In genomic region chr3:70753572-70753971, GRCh38 we compare ENCODE assay signal across 22 cellular contexts.
DNase-seq lines count a peak whose midpoint lies in the region; FAIRE-seq and TF ChIP-seq lines count a peak whose summit lies in the region.
"Had no signal": no experiment of that assay in that cellular context is flagged by ENCODE, and none has a peak within 500 bp of the region (broad histone marks: within the 10 kb centered on the region; RNA-seq: fewer than 3 reads in every experiment).

No MANE protein-coding gene starts in this region.

- H3K79me2 ChIP-seq in mesendoderm (ENCODE audit: control insufficient read depth, insufficient read depth, low read length) = no peaks in the 10 kb centered on the region
- H3K79me2 ChIP-seq: parathyroid adenoma had no signal

- DNase-seq in DMS53 (lab: John Stamatoyannopoulos, UW) (peak; percentile 8), DMS53 treated with DMSO at 0.1 percent for 48 hours (lab: John Stamatoyannopoulos, UW; ENCODE audit: unreplicated experiment) (no peak), NB4 (ENCODE audit: low read depth) (peak; percentile 1), choroid plexus epithelial cell (ENCODE audit: low read depth) (no peak), mesendoderm (peak; percentile 27), NCI-H524 treated with DMSO at 0.1 percent for 48 hours (lab: John Stamatoyannopoulos, UW) (no peak), H54 (ENCODE audit: insufficient read length, low spot score) (no peak)
- DNase-seq in stimulated activated CD4-positive, alpha-beta T cell treated with anti-CD3 and anti-CD28 coated beads, Interleukin-2, amount 100 ng/mL, for 24 hours = no peak
- DNase-seq: 8988T; activated CD4-positive, alpha-beta T cell treated with anti-CD3 and anti-CD28 coated beads for 1 hour; activated naive CD8-positive, alpha-beta T cell treated with anti-CD3 and anti-CD28 coated beads, Interleukin-2, amount 10 ng/mL, durations not matched to agents 7 days and 5 days; C1 segment of cervical spinal cord; DMS 273 treated with DMSO at 0.1 percent for 48 hours; KG1; left cardiac atrium; natural killer cell; NCI-H1092 treated with DMSO at 0.1 percent for 48 hours; NCI-H2171; trophoblast cell had no signal

- TF ChIP-seq POLR2A in NB4 (IDR thresholded peaks at IDR 0.05; ENCODE audit: extremely low read depth, insufficient read length) (no peak), H54 (IDR thresholded peaks at IDR 0.05; ENCODE audit: low read depth, low read length) (no peak)

- FAIRE-seq in H54 (lab: Jason Lieb, UNC) = no peak
- FAIRE-seq: frontal cortex had no signal

- H3K4me1 ChIP-seq in mesendoderm (ENCODE audit: control insufficient read depth, low read depth, low read length) = no peaks in the 10 kb centered on the region
- H3K4me1 ChIP-seq: parathyroid adenoma had no signal

- no peak overlapping the region for H3K27ac ChIP-seq in mesendoderm (ENCODE audit: low read depth, low read length)
- H3K27ac ChIP-seq: parathyroid adenoma, SK-N-MC had no signal

- no peak overlapping the region for H2BK120ac ChIP-seq in mesendoderm (ENCODE audit: low read depth, low read length)

- H3K56ac ChIP-seq in mesendoderm (ENCODE audit: low read length) = no peak overlapping the region

- H3K9ac ChIP-seq in mesendoderm (ENCODE audit: low read length) = no peak overlapping the region
- H3K9ac ChIP-seq: parathyroid adenoma had no signal

- H2AK5ac ChIP-seq in mesendoderm (ENCODE audit: low read length) = no peak overlapping the region

- H3K79me1 ChIP-seq in mesendoderm (ENCODE audit: low read length) = no peaks in the 10 kb centered on the region

- H4K8ac ChIP-seq in mesendoderm (ENCODE audit: low read depth, low read length) = no peak overlapping the region

- no peak overlapping the region for H4K5ac ChIP-seq in mesendoderm (ENCODE audit: low read length)

- no peaks in the 10 kb centered on the region for H3K27me3 ChIP-seq in mesendoderm (ENCODE audit: insufficient read depth, low read length, poor library complexity)

- no peak overlapping the region for H2BK15ac ChIP-seq in mesendoderm (replicated peaks; ENCODE audit: low read depth)

- H3K36me3 ChIP-seq in mesendoderm (ENCODE audit: control insufficient read depth, insufficient read depth, low read length) = no peaks in the 10 kb centered on the region

- WGBS in mesendoderm (ENCODE audit: extremely low coverage, insufficient coverage, low lambda C conversion rate) = no CpG with 5 or more reads among the region's 3 CpGs

- no peak overlapping the region for H3K4me2 ChIP-seq in mesendoderm (ENCODE audit: low read length)

- H3K4me3 ChIP-seq in NB4 (ENCODE audit: low read depth, low read length) = no peak overlapping the region
- H3K4me3 ChIP-seq in choroid plexus epithelial cell (ENCODE audit: low read depth, low read length) = no peak overlapping the region
- no peak overlapping the region for H3K4me3 ChIP-seq in mesendoderm (ENCODE audit: low read length)
- H3K4me3 ChIP-seq: SK-N-MC had no signal

- H3K23ac ChIP-seq in mesendoderm (ENCODE audit: low read length) = no peak overlapping the region

- no peak overlapping the region for H2BK5ac ChIP-seq in mesendoderm (ENCODE audit: low read length)

- H3K18ac ChIP-seq in mesendoderm (ENCODE audit: low read length) = no peak overlapping the region

- TF ChIP-seq CTCF in NB4 (IDR thresholded peaks at IDR 0.05; ENCODE audit: low read depth, low read length) (no peak), choroid plexus epithelial cell (conservative IDR thresholded peaks at IDR 0.05; ENCODE audit: low read depth, low read length) (peak; percentile 51)

- H3K4ac ChIP-seq in mesendoderm (ENCODE audit: low read depth, low read length) = no peak overlapping the region

Comparison
In these comparisons a context has a peak if more than half of its experiments do, and no peak if none do; other contexts are left out.
1. DNase-seq: peak in DMS53 (single experiment), NB4 (single experiment) and mesendoderm (single experiment); none in DMS53 treated with DMSO at 0.1 percent for 48 hours (single experiment), choroid plexus epithelial cell (single experiment), stimulated activated CD4-positive, alpha-beta T cell treated with anti-CD3 and anti-CD28 coated beads, Interleukin-2, amount 100 ng/mL, for 24 hours (0 of 2), NCI-H524 treated with DMSO at 0.1 percent for 48 hours (single experiment) and H54 (single experiment).